18 cellular contexts compared by ENCODE assay signal in genomic region chr9:68690088-68690487, GRCh38. TPM values are rescaled to one million over a fixed set of nuclear protein-coding genes. Genes with fewer than 3 reads are reported as not detected.
DNase-seq lines count a peak whose midpoint lies in the region; TF ChIP-seq lines count a peak whose summit lies in the region.
"Had no signal": no experiment of that assay in that cellular context is flagged by ENCODE, and none has a peak within 500 bp of the region (broad histone marks: within the 10 kb centered on the region; RNA-seq: fewer than 3 reads in every experiment).

No MANE protein-coding gene starts in this region.

- TF ChIP-seq POLR2A in esophagus muscularis mucosa (IDR thresholded peaks at IDR 0.05; ENCODE audit: low read depth) (no peak), thyroid gland (IDR thresholded peaks at IDR 0.05) (no peak)

- TF ChIP-seq CTCF in esophagus muscularis mucosa (IDR thresholded peaks at IDR 0.05): no peak
- TF ChIP-seq CTCF in thyroid gland (IDR thresholded peaks at IDR 0.05): no peak

- H3K36me3 ChIP-seq in esophagus muscularis mucosa (no peaks in the 10 kb centered on the region), thyroid gland (no peaks in the 10 kb centered on the region)
- H3K36me3 ChIP-seq: Peyer's patch had no signal

- H3K9me3 Mint-ChIP-seq in activated T-cell treated with anti-CD3 and anti-CD28 coated beads, Interleukin-2, amount 50 U/mL, for 24 hours: no peaks in the 10 kb centered on the region
- H3K9me3 Mint-ChIP-seq: activated naive CD4-positive, alpha-beta T cell treated with anti-CD3 and anti-CD28 coated beads for 36 hours; stimulated activated naive CD8-positive, alpha-beta T cell treated with anti-CD3 and anti-CD28 coated beads, Interleukin-15, Interleukin-2, amounts not matched to agents 100 ng/mL and 50 ng/mL, for 24 hours had no signal

- H3K27ac ChIP-seq in esophagus muscularis mucosa (replicated peaks in 1 of 4) (no peak overlapping the region), thyroid gland (peak overlapping the region in 2 of 3 donors; percentile 19 to 29)
- H3K27ac ChIP-seq: HL-60, parathyroid adenoma, Peyer's patch had no signal

- WGBS in esophagus muscularis mucosa: 60% methylated on average over 6 of the region's 6 CpGs
- WGBS in thyroid gland, 2 donors: 16 to 34% methylated on average over 6 of the region's 6 CpGs

- H3K4me1 ChIP-seq in esophagus muscularis mucosa (peaks cover 0 to 7% (median 5%) of the 10 kb centered on the region in 4 donors), thyroid gland (peaks cover 0 to 4% of the 10 kb centered on the region in 2 donors)
- H3K4me1 ChIP-seq: parathyroid adenoma, Peyer's patch had no signal

- H3K4me3 ChIP-seq in esophagus muscularis mucosa (no peak overlapping the region), thyroid gland (replicated peaks in 1 of 3) (no peak overlapping the region)
- H3K4me3 ChIP-seq: Peyer's patch had no signal

- H3K4me3 Mint-ChIP-seq in activated T-cell treated with anti-CD3 and anti-CD28 coated beads, Interleukin-2, amount 50 U/mL, for 24 hours: no peak overlapping the region
- H3K4me3 Mint-ChIP-seq: activated naive CD4-positive, alpha-beta T cell treated with anti-CD3 and anti-CD28 coated beads for 36 hours; CD14-positive monocyte; stimulated activated naive CD8-positive, alpha-beta T cell treated with anti-CD3 and anti-CD28 coated beads, Interleukin-15, Interleukin-2, amounts not matched to agents 100 ng/mL and 50 ng/mL, for 24 hours had no signal

- intact Hi-C loops in esophagus muscularis mucosa (cut with DNase I) (no loop called here), thyroid gland (cut with DNase I) (no loop called here)

- no peak overlapping the region for H3K27ac Mint-ChIP-seq in activated T-cell treated with anti-CD3 and anti-CD28 coated beads, Interleukin-2, amount 50 U/mL, for 24 hours
- H3K27ac Mint-ChIP-seq: activated naive CD4-positive, alpha-beta T cell treated with anti-CD3 and anti-CD28 coated beads for 36 hours; CD14-positive monocyte; stimulated activated naive CD8-positive, alpha-beta T cell treated with anti-CD3 and anti-CD28 coated beads, Interleukin-15, Interleukin-2, amounts not matched to agents 100 ng/mL and 50 ng/mL, for 24 hours had no signal

- DNase-seq in RPMI7951 (ENCODE audit: low read depth) (peak; percentile 47), esophagus muscularis mucosa (ENCODE audit: extremely low spot score) (peak; percentile 90), left kidney (ENCODE audit: low read depth, low spot score) (peak; percentile 8), thyroid gland (peak; percentile 76 to 80), G401 (ENCODE audit: low spot score) (no peak), DMS 273 (lab: John Stamatoyannopoulos, UW; ENCODE audit: unreplicated experiment) (no peak)
- no peak for DNase-seq in activated CD4-positive, alpha-beta T cell treated with anti-CD3 and anti-CD28 coated beads, Interleukin-2, amount 50 U/mL, for 1 hour
- DNase-seq in activated T-cell treated with anti-CD3 and anti-CD28 coated beads, Interleukin-2, amount 50 U/mL, for 24 hours: no peak
- DNase-seq: activated naive CD4-positive, alpha-beta T cell treated with anti-CD3 and anti-CD28 coated beads for 36 hours; cortex of kidney; mammary epithelial cell; stimulated activated CD4-positive, alpha-beta T cell treated with anti-CD3 and anti-CD28 coated beads, Interleukin-4, amount 100 ng/mL, for 1 hour; T1000 had no signal

- H3K4me1 Mint-ChIP-seq in activated T-cell treated with anti-CD3 and anti-CD28 coated beads, Interleukin-2, amount 50 U/mL, for 24 hours (ENCODE audit: low read depth): no peaks in the 10 kb centered on the region

- H3K36me3 Mint-ChIP-seq in activated T-cell treated with anti-CD3 and anti-CD28 coated beads, Interleukin-2, amount 50 U/mL, for 24 hours (ENCODE audit: low read depth): no peaks in the 10 kb centered on the region
- H3K36me3 Mint-ChIP-seq: CD14-positive monocyte had no signal

- peaks cover 48% of the 10 kb centered on the region for H3K27me3 Mint-ChIP-seq in activated T-cell treated with anti-CD3 and anti-CD28 coated beads, Interleukin-2, amount 50 U/mL, for 24 hours

- H3K9me3 ChIP-seq in esophagus muscularis mucosa (no peaks in the 10 kb centered on the region), thyroid gland (no peaks in the 10 kb centered on the region)
- H3K9me3 ChIP-seq: Peyer's patch had no signal

- in situ Hi-C loops in G401 (cut with HindIII; ENCODE audit: low sequenced_read_pairs): no loop called here

- H3K27me3 ChIP-seq in esophagus muscularis mucosa (no peaks in the 10 kb centered on the region), thyroid gland (no peaks in the 10 kb centered on the region)
- H3K27me3 ChIP-seq: Peyer's patch had no signal

- TF ChIP-seq EP300 in esophagus muscularis mucosa (IDR thresholded peaks at IDR 0.05): no peak

RNA-seq across cellular contexts. Expression of gene PIP5K1B, which starts 15.0 kb away (rescaled TPM):
- not detected in 2 replicates for total RNA-seq in RPMI7951 (2014; rRNA removed; shearing (Covaris generic))
- total RNA-seq in esophagus muscularis mucosa (1 to 10 TPM in 3 of 4 donors, under 1 TPM in 1; 0.42 to 1.7 (median 1.2) TPM), thyroid gland (1 to 10 TPM in 2 of 4 donors, under 1 TPM in 2; 0.63 to 1.6 (median 0.98) TPM)
- total RNA-seq in G401 (2014; rRNA removed; shearing (Covaris generic)): not detected in 2 replicates

Comparison
In these comparisons a context has a peak if more than half of its experiments do, and no peak if none do; other contexts are left out.
1. DNase-seq: peak in RPMI7951 (single experiment), esophagus muscularis mucosa (single experiment), left kidney (single experiment) and thyroid gland (2 of 2); none in G401 (single experiment), activated CD4-positive, alpha-beta T cell treated with anti-CD3 and anti-CD28 coated beads, Interleukin-2, amount 50 U/mL, for 1 hour (single experiment), DMS 273 (single experiment) and activated T-cell treated with anti-CD3 and anti-CD28 coated beads, Interleukin-2, amount 50 U/mL, for 24 hours (single experiment).
2. H3K27ac ChIP-seq: peak in thyroid gland (2 of 3); none in esophagus muscularis mucosa (0 of 4).